8 cellular contexts compared by ENCODE assay signal in the genomic region with DNA sequence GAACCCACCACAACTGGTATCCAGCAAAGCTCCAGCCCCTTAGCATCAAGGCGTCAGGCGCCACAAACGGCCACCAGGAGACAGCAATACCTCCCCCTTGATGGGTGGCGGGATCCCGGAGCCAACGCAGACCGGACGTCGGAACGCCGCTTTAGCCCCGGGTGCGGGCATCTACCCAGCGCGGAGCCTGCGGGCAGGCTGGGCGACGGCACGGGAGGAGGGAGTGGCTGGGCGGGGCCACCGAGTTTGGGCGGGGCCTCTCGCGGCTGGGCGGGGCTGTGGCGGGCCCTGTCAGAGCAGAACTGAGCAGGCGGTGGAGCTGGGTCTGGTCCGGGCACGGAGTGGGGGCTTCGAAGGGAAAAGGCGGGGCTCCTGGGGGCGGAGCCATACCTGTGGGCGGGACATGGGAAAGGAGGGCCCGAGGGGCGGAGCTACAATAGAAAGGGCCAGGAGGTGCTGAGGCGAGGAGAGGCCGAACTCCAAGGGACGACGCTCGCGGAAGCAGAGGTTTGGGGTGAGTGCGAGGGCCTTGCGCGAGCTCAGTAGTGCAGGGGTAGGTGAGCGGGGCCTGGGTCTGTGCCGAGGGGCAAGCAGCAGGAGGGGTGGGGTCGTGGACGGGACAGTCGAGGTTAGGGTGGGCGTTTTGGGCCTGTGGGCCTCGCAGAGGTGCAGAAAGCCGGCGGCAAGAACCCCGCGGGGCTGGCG. TPM values are rescaled to one million over a fixed set of nuclear protein-coding genes. Genes with fewer than 3 reads are reported as not detected.
DNase-seq lines count a peak whose midpoint lies in the region; ATAC-seq lines count a peak whose summit lies in the region.

No MANE protein-coding gene starts in this region.

- H3K4me1 Mint-ChIP-seq in CD4-positive, alpha-beta memory T cell, result peaks cover 23 to 48% (median 33%) of the 10 kb centered on the region in 4 donors

- peak overlapping the region; percentile 79 to 96 (median 93) for H3K27ac Mint-ChIP-seq in CD4-positive, alpha-beta memory T cell

- intact Hi-C loops in CD4-positive, alpha-beta memory T cell (cut with micrococcal nuclease), result loop anchor here (1.0 to 10.0 kb wide), 6 partner anchors 172 to 840 kb away; partner anchors contain the start of genes LRSAM1, NAIF1, RPL12 and SLC25A25

- H3K36me3 ChIP-seq in CD4-positive, alpha-beta memory T cell (ENCODE audit: insufficient read depth, low read length), result no peaks in the 10 kb centered on the region

- H3K4me3 ChIP-seq in CD4-positive, alpha-beta memory T cell (ENCODE audit: low read length in 2 of 2), result peak overlapping the region in 1 of 2 donors; percentile 53
- H3K4me3 ChIP-seq in mononuclear cell (ENCODE audit: low read length), result peak overlapping the region; percentile 32

- H3K9me3 ChIP-seq in CD4-positive, alpha-beta memory T cell (ENCODE audit: control insufficient read depth in 1 of 2, low read length in 2 of 2), result no peaks in the 10 kb centered on the region
- H3K9me3 ChIP-seq in mononuclear cell (ENCODE audit: low read depth, low read length), result no peaks in the 10 kb centered on the region

- CTCF ChIA-PET in CD4-positive, alpha-beta memory T cell (lab: Charles Lee; ENCODE audit: partially characterized antibody), result interaction anchor here (0.8 to 2.7 kb wide), 6 partner anchors 10 to 227 kb away, joined by 3 to 20 read pairs (median 4); partner anchors contain the start of genes LRSAM1, RPL12, SLC2A8 and ZNF79

- peaks cover 0 to 1% (median 0%) of the 10 kb centered on the region in 8 donors for H3K9me3 Mint-ChIP-seq in CD4-positive, alpha-beta memory T cell

- H3K4me1 ChIP-seq in CD4-positive, alpha-beta memory T cell (ENCODE audit: insufficient read depth, low read length), result peaks cover 35% of the 10 kb centered on the region
- H3K4me1 ChIP-seq in mononuclear cell (ENCODE audit: insufficient read depth, low read length), result peaks cover 19% of the 10 kb centered on the region

- H3K27me3 Mint-ChIP-seq in CD4-positive, alpha-beta memory T cell, result peaks cover 0 to 6% of the 10 kb centered on the region in 2 donors

- peak overlapping the region; percentile 77 to 90 (median 87) for H3K4me3 Mint-ChIP-seq in CD4-positive, alpha-beta memory T cell

- no peaks in the 10 kb centered on the region for H3K27me3 ChIP-seq in CD4-positive, alpha-beta memory T cell (ENCODE audit: insufficient read depth, low read length)
- peaks cover 16% of the 10 kb centered on the region for H3K27me3 ChIP-seq in mononuclear cell (ENCODE audit: insufficient read depth, low read length)

- ATAC-seq in GM19463 (IDR thresholded peaks at IDR 0.05; ENCODE audit: unreplicated experiment), result peak; percentile 48

- POLR2A ChIA-PET in CD4-positive, alpha-beta memory T cell (lab: Charles Lee; ENCODE audit: partially characterized antibody), result interaction anchor here (0.6 to 3.9 kb wide), 14 partner anchors 10 to 843 kb away, joined by 3 to 53 read pairs (median 4); partner anchors contain the start of genes CDK9, DPM2, LRSAM1 and NAIF1

- peak; percentile 86 to 90 (median 87) for DNase-seq in CD4-positive, alpha-beta memory T cell
- DNase-seq in HPDE6-E6E7 (ENCODE audit: extremely low spot score) (peak; percentile 92), NOMO-1 treated with dmso at 0.1 percent for 144 hours (lab: John Stamatoyannopoulos, UW; ENCODE audit: unreplicated experiment) (peak; percentile 70), activated T-cell treated with anti-CD3 and anti-CD28 coated beads for 4 hours (peak; percentile 78), epithelial cell of prostate (ENCODE audit: low read depth, low spot score) (peak; percentile 22)
- DNase-seq in stimulated activated CD8-positive, alpha-beta memory T cell treated with anti-CD3 and anti-CD28 coated beads, Interleukin-15, amount 100 ng/mL, for 48 hours (ENCODE audit: low read depth in 2 of 2), result peak; percentile 73 to 84

- H3K36me3 Mint-ChIP-seq in CD4-positive, alpha-beta memory T cell, result peaks cover 0 to 6% of the 10 kb centered on the region in 2 donors

- no peak overlapping the region for H3K27ac ChIP-seq in CD4-positive, alpha-beta memory T cell (ENCODE audit: low read depth, low read length)
- H3K27ac ChIP-seq in epithelial cell of prostate, result no peak overlapping the region

RNA-seq across cellular contexts. Expression of gene GARNL3, which starts 40.2 kb away (rescaled TPM):
- total RNA-seq in CD4-positive, alpha-beta memory T cell, result 1 to 10 TPM; 5.9 to 6.6 TPM
- under 1 TPM in 1 of 2 donors, not detected in 1; 0.41 TPM for polyA plus RNA-seq in CD4-positive, alpha-beta memory T cell
- total RNA-seq in mononuclear cell, result 1.0 TPM

Comparison
In these comparisons a context has a peak if more than half of its experiments do, and no peak if none do; other contexts are left out.
1. DNase-seq: peak in every context shown above with its lines; median percentile 92 in HPDE6-E6E7; 87 in CD4-positive, alpha-beta memory T cell; 78 in stimulated activated CD8-positive, alpha-beta memory T cell treated with anti-CD3 and anti-CD28 coated beads, Interleukin-15, amount 100 ng/mL, for 48 hours; 78 in activated T-cell treated with anti-CD3 and anti-CD28 coated beads for 4 hours; 70 in NOMO-1 treated with dmso at 0.1 percent for 144 hours; 22 in epithelial cell of prostate.